In the genomic region with DNA sequence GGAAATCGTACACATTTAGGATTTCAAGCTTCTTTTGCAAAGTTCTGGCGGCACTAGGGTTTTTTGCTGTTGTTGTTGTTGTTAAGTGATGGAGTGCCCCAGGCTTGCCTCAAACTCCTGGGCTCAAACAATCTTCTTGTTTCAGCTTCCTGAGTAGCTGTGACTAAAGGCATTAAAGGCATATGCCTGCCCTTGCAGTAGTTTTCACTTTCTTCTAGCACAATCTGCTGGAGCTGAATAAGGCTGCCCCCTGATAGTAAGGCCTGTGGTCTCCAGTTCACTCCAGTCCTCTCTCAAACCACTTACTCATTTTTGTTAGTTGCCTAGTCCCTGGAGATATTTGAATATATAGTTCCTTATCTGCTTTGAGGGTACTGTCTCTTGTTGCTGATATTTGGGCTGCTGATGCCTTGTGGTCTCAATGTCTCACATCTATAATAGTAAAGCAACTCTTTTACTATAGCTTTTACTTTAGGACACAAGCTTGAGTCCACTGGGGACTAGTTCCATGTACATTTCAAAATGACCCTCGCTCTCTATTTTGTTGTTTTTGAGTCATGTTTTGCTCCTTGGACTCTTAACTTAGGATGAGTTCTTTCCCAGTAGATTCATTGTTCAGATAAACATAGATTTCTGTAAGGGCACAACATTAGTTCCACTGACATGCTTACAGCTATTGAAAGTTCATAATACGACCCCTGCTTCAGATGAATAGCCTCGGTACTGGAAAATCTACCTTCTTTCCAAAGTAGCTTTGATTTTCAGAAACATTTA, we compare ENCODE assay signal across 15 cellular contexts. TPM values are rescaled to one million over a fixed set of nuclear protein-coding genes. Genes with fewer than 3 reads are reported as not detected.
DNase-seq lines count a peak whose midpoint lies in the region; ATAC-seq and TF ChIP-seq lines count a peak whose summit lies in the region.
"Had no signal": no experiment of that assay in that cellular context is flagged by ENCODE, and none has a peak within 500 bp of the region (broad histone marks: within the 10 kb centered on the region; RNA-seq: fewer than 3 reads in every experiment).

No MANE protein-coding gene starts in this region.

- no peak overlapping the region for H3K4me3 ChIP-seq in Loucy (ENCODE audit: low read length, poor library complexity, severe bottlenecking)
- no peak overlapping the region for H3K4me3 ChIP-seq in Caco-2 (ENCODE audit: low read depth, low read length)
- no peak overlapping the region for H3K4me3 ChIP-seq in mesendoderm (ENCODE audit: low read length)
- H3K4me3 ChIP-seq: spleen had no signal

- H3K9ac ChIP-seq in Loucy (ENCODE audit: low read depth, low read length, poor library complexity, severe bottlenecking) (no peak overlapping the region), mesendoderm (ENCODE audit: low read length) (no peak overlapping the region)

- H3K9me2 ChIP-seq in Loucy (replicated peaks; ENCODE audit: low read depth, low read length) = no peaks in the 10 kb centered on the region

- peaks cover 17% of the 10 kb centered on the region for H3K4me1 ChIP-seq in Loucy (ENCODE audit: insufficient read depth, low read length, poor library complexity, severe bottlenecking)
- no peaks in the 10 kb centered on the region for H3K4me1 ChIP-seq in Caco-2
- H3K4me1 ChIP-seq in mesendoderm (ENCODE audit: control insufficient read depth, low read depth, low read length) = no peaks in the 10 kb centered on the region

- H3K36me3 Mint-ChIP-seq in endothelial cell (ENCODE audit: low read depth, unreplicated experiment) (peaks cover 23% of the 10 kb centered on the region), progenitor cell of endocrine pancreas (ENCODE audit: insufficient read depth) (peaks cover 36% of the 10 kb centered on the region), Caco-2 (ENCODE audit: insufficient read depth, unreplicated experiment) (peaks cover 26% of the 10 kb centered on the region)

- no peak overlapping the region for H2BK15ac ChIP-seq in mesendoderm (replicated peaks; ENCODE audit: low read depth)

- CTCF ChIA-PET in Caco-2 (lab: Charles Lee) = no interaction called here

- no peak overlapping the region for H3K4me3 Mint-ChIP-seq in endothelial cell (ENCODE audit: unreplicated experiment)
- no peak overlapping the region for H3K4me3 Mint-ChIP-seq in progenitor cell of endocrine pancreas (ENCODE audit: low read depth)
- no peak overlapping the region for H3K4me3 Mint-ChIP-seq in Caco-2 (ENCODE audit: unreplicated experiment)
- H3K4me3 Mint-ChIP-seq: activated naive CD4-positive, alpha-beta T cell treated with anti-CD3 and anti-CD28 coated beads, Interleukin-2, amount 10 ng/mL, durations not matched to agents 7 days and 5 days; type B pancreatic cell had no signal

- H3K79me1 ChIP-seq in mesendoderm (ENCODE audit: low read length) = peaks cover 4% of the 10 kb centered on the region

- H2BK120ac ChIP-seq in mesendoderm (ENCODE audit: low read depth, low read length) = no peak overlapping the region

- no peak overlapping the region for H3K23ac ChIP-seq in mesendoderm (ENCODE audit: low read length)

- no peaks in the 10 kb centered on the region for H3F3A ChIP-seq in Loucy (ENCODE audit: low read depth)

- H3K56ac ChIP-seq in mesendoderm (ENCODE audit: low read length) = no peak overlapping the region

- peaks cover 33% of the 10 kb centered on the region for H3K36me3 ChIP-seq in Loucy (ENCODE audit: insufficient read depth, low read length)
- no peaks in the 10 kb centered on the region for H3K36me3 ChIP-seq in Caco-2 (ENCODE audit: control insufficient read depth, insufficient read depth, low read length)
- H3K36me3 ChIP-seq in mesendoderm (ENCODE audit: control insufficient read depth, insufficient read depth, low read length) = no peaks in the 10 kb centered on the region

- H3K4ac ChIP-seq in mesendoderm (ENCODE audit: low read depth, low read length) = no peak overlapping the region

- no peak overlapping the region for H3K27ac ChIP-seq in mesendoderm (ENCODE audit: low read depth, low read length)

- no peak overlapping the region for H2AK5ac ChIP-seq in mesendoderm (ENCODE audit: low read length)

- WGBS in mesendoderm (ENCODE audit: extremely low coverage, insufficient coverage, low lambda C conversion rate) = no CpG with 5 or more reads among the region's 5 CpGs

- H3K9me3 ChIP-seq in Loucy (ENCODE audit: insufficient read depth, low read depth, low read length) = no peaks in the 10 kb centered on the region; the same call in 1 of the 2 replicates
- peaks cover 8% of the 10 kb centered on the region; the same call in 1 of the 2 replicates for H3K9me3 ChIP-seq in Caco-2

- intact Hi-C loops in Caco-2 (cut with micrococcal nuclease; ENCODE audit: unreplicated experiment) = no loop called here

- no peak overlapping the region for H2BK5ac ChIP-seq in mesendoderm (ENCODE audit: low read length)

- no peak for DNase-seq in activated CD4-positive, CD25-positive, alpha-beta regulatory T cell (lab: John Stamatoyannopoulos, UW)
- DNase-seq in endothelial cell (ENCODE audit: low spot score) (no peak), progenitor cell of endocrine pancreas (ENCODE audit: low spot score, unreplicated experiment) (no peak), Caco-2 (no peak), mesendoderm (no peak), SKM-1 (lab: John Stamatoyannopoulos, UW; ENCODE audit: unreplicated experiment) (no peak)
- DNase-seq: activated CD4-positive, alpha-beta T cell treated with anti-CD3 and anti-CD28 coated beads, Interleukin-2, amount 50 U/mL, for 48 hours; activated naive CD4-positive, alpha-beta T cell treated with anti-CD3 and anti-CD28 coated beads, Interleukin-2, amount 10 ng/mL, durations not matched to agents 7 days and 5 days; Kasumi-1; NCI-H2081; spleen had no signal

- POLR2A ChIA-PET in Caco-2 (lab: Charles Lee) = interaction anchor here (0.6 kb wide), 1 partner anchor 25 kb away, joined by 3 read pairs; a partner anchor contains a TSS

- TF ChIP-seq CTCF in Loucy (conservative IDR thresholded peaks at IDR 0.05; ENCODE audit: low read length) (no peak), endothelial cell (IDR thresholded peaks at IDR 0.05; ENCODE audit: unreplicated experiment) (no peak), progenitor cell of endocrine pancreas (IDR thresholded peaks at IDR 0.05; ENCODE audit: unreplicated experiment) (no peak), Caco-2 (IDR thresholded peaks at IDR 0.05; ENCODE audit: insufficient read depth in 1 of 2, low read depth in 1 of 2, low read length in 1 of 2, severe bottlenecking in 1 of 2, unreplicated experiment in 1 of 2) (no peak)

- no TSS peak for BruUV-seq in Caco-2 (replicated peaks; lab: Mats Ljungman, UMichigan)

- ATAC-seq in activated CD4-positive, CD25-positive, alpha-beta regulatory T cell treated with anti-CD3 and anti-CD28 coated beads, Interleukin-2, amount 50 U/mL, for 24 hours = peak; percentile 25 to 45
- ATAC-seq: HCT116 had no signal

- peaks cover 10% of the 10 kb centered on the region for H3K4me1 Mint-ChIP-seq in endothelial cell (ENCODE audit: unreplicated experiment)
- peaks cover 1% of the 10 kb centered on the region for H3K4me1 Mint-ChIP-seq in progenitor cell of endocrine pancreas (ENCODE audit: low read depth)
- H3K4me1 Mint-ChIP-seq in Caco-2 (ENCODE audit: low read depth, unreplicated experiment) = peaks cover 7% of the 10 kb centered on the region

- no peak overlapping the region for H3K18ac ChIP-seq in mesendoderm (ENCODE audit: low read length)

- no peaks in the 10 kb centered on the region for H3K27me3 Mint-ChIP-seq in endothelial cell (ENCODE audit: unreplicated experiment)
- H3K27me3 Mint-ChIP-seq in progenitor cell of endocrine pancreas = no peaks in the 10 kb centered on the region
- H3K27me3 Mint-ChIP-seq in Caco-2 (ENCODE audit: insufficient read depth, unreplicated experiment) = no peaks in the 10 kb centered on the region
- H3K27me3 Mint-ChIP-seq: activated naive CD4-positive, alpha-beta T cell treated with anti-CD3 and anti-CD28 coated beads, Interleukin-2, amount 10 ng/mL, durations not matched to agents 7 days and 5 days; type B pancreatic cell had no signal

- H4K5ac ChIP-seq in mesendoderm (ENCODE audit: low read length) = no peak overlapping the region

- no peaks in the 10 kb centered on the region for H3K27me3 ChIP-seq in Loucy (ENCODE audit: insufficient read depth, low read length, poor library complexity, severe bottlenecking)
- H3K27me3 ChIP-seq in Caco-2 (replicated peaks; ENCODE audit: control insufficient read depth, insufficient read depth, low read length) = no peaks in the 10 kb centered on the region
- H3K27me3 ChIP-seq in mesendoderm (ENCODE audit: insufficient read depth, low read length, poor library complexity) = no peaks in the 10 kb centered on the region
- H3K27me3 ChIP-seq: spleen had no signal

- H4K20me1 ChIP-seq in Loucy (ENCODE audit: insufficient read depth, low read length, poor library complexity, severe bottlenecking) = peaks cover 68% of the 10 kb centered on the region

- H3K27ac Mint-ChIP-seq in endothelial cell (ENCODE audit: unreplicated experiment) (peak overlapping the region; percentile 11), progenitor cell of endocrine pancreas (peak overlapping the region; percentile 23), Caco-2 (ENCODE audit: unreplicated experiment) (no peak overlapping the region)
- H3K27ac Mint-ChIP-seq: activated naive CD4-positive, alpha-beta T cell treated with anti-CD3 and anti-CD28 coated beads, Interleukin-2, amount 10 ng/mL, durations not matched to agents 7 days and 5 days; type B pancreatic cell had no signal

- H2AFZ ChIP-seq in Loucy (ENCODE audit: low read length) = no peak overlapping the region

- peaks cover 97% of the 10 kb centered on the region for H3K79me2 ChIP-seq in Loucy (ENCODE audit: insufficient read depth, low read length)
- peaks cover 7% of the 10 kb centered on the region for H3K79me2 ChIP-seq in mesendoderm (ENCODE audit: control insufficient read depth, insufficient read depth, low read length)

- peaks cover 4% of the 10 kb centered on the region for H3K9me3 Mint-ChIP-seq in endothelial cell (ENCODE audit: unreplicated experiment)
- H3K9me3 Mint-ChIP-seq in progenitor cell of endocrine pancreas (ENCODE audit: low read depth) = peaks cover 8% of the 10 kb centered on the region
- peaks cover 6% of the 10 kb centered on the region for H3K9me3 Mint-ChIP-seq in Caco-2 (ENCODE audit: unreplicated experiment)

- no peak overlapping the region for H4K8ac ChIP-seq in mesendoderm (ENCODE audit: low read depth, low read length)

- peak overlapping the region; percentile 7 for H3K4me2 ChIP-seq in Loucy (ENCODE audit: low read depth, low read length, poor library complexity, severe bottlenecking)
- H3K4me2 ChIP-seq in mesendoderm (ENCODE audit: low read length) = no peak overlapping the region

RNA-seq across cellular contexts. Expression of a gene that starts 25.5 kb away (rescaled TPM):
- total RNA-seq in endothelial cell (ENCODE audit: unreplicated experiment) (50.4 TPM), progenitor cell of endocrine pancreas (63.9 and 64.2 TPM in 2 replicates), Caco-2 (2022) (40.6 and 41.6 TPM in 2 replicates)
- 72.9 TPM for polyA plus RNA-seq in mesendoderm (2013, experiment 1 of 2)
- polyA plus RNA-seq in mesendoderm (2013, experiment 2 of 2) = 79.2 TPM
